1 cellular context compared by ENCODE assay signal in genomic region chr19:51552996-51553725, GRCh38.
TF ChIP-seq lines count a peak whose summit lies in the region.

No MANE protein-coding gene starts in this region.

TF ChIP-seq in K562, 482 proteins besides CTCF, POLR2A, EP300 and RAD21 (continued from another document and continues in another):
- TF ChIP-seq EHMT2 (IDR thresholded peaks at IDR 0.05) (peak; percentile 100), ZNF324 (CRISPR knock-in tag; IDR thresholded peaks at IDR 0.05) (no peak), PHB (CRISPR knock-in tag; IDR thresholded peaks at IDR 0.05) (no peak), THRAP3 (IDR thresholded peaks at IDR 0.05; ENCODE audit: borderline replicate concordance) (no peak), YBX1 (IDR thresholded peaks at IDR 0.05) (no peak), POLR2B (IDR thresholded peaks at IDR 0.05; ENCODE audit: low read depth, partially characterized antibody) (no peak), SMAD4 (CRISPR knock-in tag; conservative IDR thresholded peaks at IDR 0.05) (peak; percentile 94), ZNF668 (CRISPR knock-in tag; IDR thresholded peaks at IDR 0.05) (no peak), PATZ1 (CRISPR knock-in tag; IDR thresholded peaks at IDR 0.05; ENCODE audit: borderline replicate concordance) (0 out of 2 replicates have a peak, but pooled peaks have one; percentile 12), DEAF1 (CRISPR knock-in tag; IDR thresholded peaks at IDR 0.05) (no peak), MAFK (IDR thresholded peaks at IDR 0.05; ENCODE audit: low read length) (peak; percentile 77), DDX20 (tag; IDR thresholded peaks at IDR 0.05; ENCODE audit: low read depth) (0 out of 2 replicates have a peak, but pooled peaks have one; percentile 20), ZNF143 (CRISPR knock-in tag; IDR thresholded peaks at IDR 0.05) (peak; percentile 25; the same call in 1 of the 2 replicates), TAF9B (IDR thresholded peaks at IDR 0.05; ENCODE audit: partially characterized antibody) (no peak), ZNF740 (CRISPR knock-in tag; IDR thresholded peaks at IDR 0.05) (no peak), ZNF740 (tag; IDR thresholded peaks at IDR 0.05) (no peak), RREB1 (CRISPR knock-in tag; IDR thresholded peaks at IDR 0.05) (0 out of 2 replicates have a peak, but pooled peaks have one; percentile 47), NR2F6 (CRISPR knock-in tag; IDR thresholded peaks at IDR 0.05) (no peak), ZNF586 (CRISPR knock-in tag; conservative IDR thresholded peaks at IDR 0.05) (no peak), HNRNPL (IDR thresholded peaks at IDR 0.05; ENCODE audit: low read depth, low read length) (no peak), ZNF511 (CRISPR knock-in tag; IDR thresholded peaks at IDR 0.05) (peak; percentile 99), ZNF263 (CRISPR knock-in tag; IDR thresholded peaks at IDR 0.05; ENCODE audit: borderline replicate concordance) (peak; percentile 98), ZNF584 (CRISPR knock-in tag; IDR thresholded peaks at IDR 0.05; ENCODE audit: low read depth) (peak; percentile 82), ZNF512 (tag; IDR thresholded peaks at IDR 0.05) (no peak), NUFIP1 (IDR thresholded peaks at IDR 0.05; ENCODE audit: partially characterized antibody) (no peak), HNRNPK (IDR thresholded peaks at IDR 0.05; ENCODE audit: low read depth, low read length, poor library complexity, severe bottlenecking) (peak; percentile 65), DACH1 (IDR thresholded peaks at IDR 0.05; ENCODE audit: partially characterized antibody) (no peak), HDAC3 (IDR thresholded peaks at IDR 0.05; ENCODE audit: borderline replicate concordance, partially characterized antibody) (peak; percentile 44), PKNOX1 (IDR thresholded peaks at IDR 0.05) (0 out of 2 replicates have a peak, but pooled peaks have one; percentile 35), TRIM25 (IDR thresholded peaks at IDR 0.05; ENCODE audit: borderline replicate concordance) (no peak), BHLHE40 (IDR thresholded peaks at IDR 0.05; ENCODE audit: low read length) (peak; percentile 86), ELF4 (CRISPR knock-in tag; IDR thresholded peaks at IDR 0.05) (no peak), SNAPC5 (CRISPR knock-in tag; IDR thresholded peaks at IDR 0.05) (no peak), KDM2B (CRISPR knock-in tag; IDR thresholded peaks at IDR 0.05) (no peak), RFX7 (CRISPR knock-in tag; IDR thresholded peaks at IDR 0.05) (no peak), ATF1 (CRISPR knock-in tag; IDR thresholded peaks at IDR 0.05) (no peak), ATF1 (tag; IDR thresholded peaks at IDR 0.05) (peak; percentile 66), E2F5 (CRISPR knock-in tag; IDR thresholded peaks at IDR 0.05) (peak; percentile 75; the same call in 1 of the 2 replicates), TBL1XR1 (IDR thresholded peaks at IDR 0.05; ENCODE audit: low read length in 2 of 2) (peak in 1 of 2 experiments; percentile 14; a peak in 2 of 4 replicates), PBX2 (CRISPR knock-in tag; IDR thresholded peaks at IDR 0.05; ENCODE audit: low read depth) (no peak), PBX2 (tag; conservative IDR thresholded peaks at IDR 0.05; ENCODE audit: low read depth) (peak; percentile 29; the same call in 1 of the 2 replicates), ZNF785 (CRISPR knock-in tag; IDR thresholded peaks at IDR 0.05) (no peak), KHSRP (IDR thresholded peaks at IDR 0.05) (no peak)
